Comparison of ENCODE assay signal across 2 cellular contexts in genomic region chr11:70699294-70700221, GRCh38.
TF ChIP-seq lines count a peak whose summit lies in the region.

No MANE protein-coding gene starts in this region.

TF ChIP-seq in IMR-90, 13 proteins besides CTCF, POLR2A, EP300 and RAD21:
- TF ChIP-seq NFE2L2 (IDR thresholded peaks at IDR 0.05; ENCODE audit: low read depth, low read length) (no peak), USF2 (IDR thresholded peaks at IDR 0.05; ENCODE audit: low read depth, low read length) (peak; percentile 78)
TF ChIP-seq in IMR-90: peak in this region for 1.

TF ChIP-seq in GM12878, 131 proteins besides CTCF, POLR2A, EP300 and RAD21:
- TF ChIP-seq ATF3 (IDR thresholded peaks at IDR 0.05; ENCODE audit: borderline replicate concordance, extremely low read depth, low read depth, low read length): no peak
- peak; percentile 75 for TF ChIP-seq USF1 (IDR thresholded peaks at IDR 0.05; ENCODE audit: borderline replicate concordance, extremely low read length, insufficient read depth, low read depth, low read length)
- TF ChIP-seq NBN (IDR thresholded peaks at IDR 0.05): no peak
- no peak for TF ChIP-seq SP1 (IDR thresholded peaks at IDR 0.05; ENCODE audit: low read depth, low read length)
- TF ChIP-seq ESRRA (IDR thresholded peaks at IDR 0.05; ENCODE audit: low read length): no peak
- no peak for TF ChIP-seq CUX1 (IDR thresholded peaks at IDR 0.05; ENCODE audit: insufficient replicate concordance, low read depth, low read length)
- no peak for TF ChIP-seq YBX1 (IDR thresholded peaks at IDR 0.05)
- peak; percentile 41 for TF ChIP-seq HCFC1 (IDR thresholded peaks at IDR 0.05; ENCODE audit: low read length)
- no peak for TF ChIP-seq ETV6 (conservative IDR thresholded peaks at IDR 0.05 in 1 of 2, IDR thresholded peaks at IDR 0.05 in 1 of 2; ENCODE audit: borderline replicate concordance in 1 of 2, low read depth in 1 of 2)
- TF ChIP-seq JUNB (IDR thresholded peaks at IDR 0.05): no peak
- no peak for TF ChIP-seq MYB (IDR thresholded peaks at IDR 0.05; ENCODE audit: borderline replicate concordance, low read depth, low read length)
- no peak for TF ChIP-seq NR2F1 (conservative IDR thresholded peaks at IDR 0.05)
- TF ChIP-seq USF2 (IDR thresholded peaks at IDR 0.05; ENCODE audit: borderline replicate concordance, low read depth, low read length): no peak; the same call in 1 of the 2 replicates
- TF ChIP-seq HDGF (IDR thresholded peaks at IDR 0.05): no peak
- no peak for TF ChIP-seq RFX5 (IDR thresholded peaks at IDR 0.05; ENCODE audit: low read depth, low read length)
- peak; percentile 55 for TF ChIP-seq SIX5 (IDR thresholded peaks at IDR 0.05; ENCODE audit: low read depth, low read length, severe bottlenecking)
- TF ChIP-seq, protein P1, sequence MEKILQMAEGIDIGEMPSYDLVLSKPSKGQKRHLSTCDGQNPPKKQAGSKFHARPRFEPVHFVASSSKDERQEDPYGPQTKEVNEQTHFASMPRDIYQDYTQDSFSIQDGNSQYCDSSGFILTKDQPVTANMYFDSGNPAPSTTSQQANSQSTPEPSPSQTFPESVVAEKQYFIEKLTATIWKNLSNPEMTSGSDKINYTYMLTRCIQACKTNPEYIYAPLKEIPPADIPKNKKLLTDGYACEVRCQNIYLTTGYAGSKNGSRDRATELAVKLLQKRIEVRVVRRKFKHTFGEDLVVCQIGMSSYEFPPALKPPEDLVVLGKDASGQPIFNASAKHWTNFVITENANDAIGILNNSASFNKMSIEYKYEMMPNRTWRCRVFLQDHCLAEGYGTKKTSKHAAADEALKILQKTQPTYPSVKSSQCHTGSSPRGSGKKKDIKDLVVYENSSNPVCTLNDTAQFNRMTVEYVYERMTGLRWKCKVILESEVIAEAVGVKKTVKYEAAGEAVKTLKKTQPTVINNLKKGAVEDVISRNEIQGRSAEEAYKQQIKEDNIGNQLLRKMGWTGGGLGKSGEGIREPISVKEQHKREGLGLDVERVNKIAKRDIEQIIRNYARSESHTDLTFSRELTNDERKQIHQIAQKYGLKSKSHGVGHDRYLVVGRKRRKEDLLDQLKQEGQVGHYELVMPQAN (conservative IDR thresholded peaks at IDR 0.05): no peak
- TF ChIP-seq TBL1XR1 (IDR thresholded peaks at IDR 0.05; ENCODE audit: low read depth, low read length): no peak
- no peak for TF ChIP-seq HSF1 (IDR thresholded peaks at IDR 0.05; ENCODE audit: low read depth, low read length)
